ENCODE assay signal across 1 cellular context in genomic region chr2:189231719-189232323, GRCh38.
TF ChIP-seq lines count a peak whose summit lies in the region.

No MANE protein-coding gene starts in this region.

TF ChIP-seq in GM23338, 12 proteins besides CTCF, POLR2A, EP300 and RAD21 (continued from another document):
- TF ChIP-seq REST (IDR thresholded peaks at IDR 0.05; ENCODE audit: unreplicated experiment) (no peak), STAT1 (IDR thresholded peaks at IDR 0.05; ENCODE audit: unreplicated experiment) (no peak), ZNF462 (CRISPR knock-in tag; IDR thresholded peaks at IDR 0.05) (no peak)
TF ChIP-seq in GM23338: peak in this region for 0.
